In the genomic region with DNA sequence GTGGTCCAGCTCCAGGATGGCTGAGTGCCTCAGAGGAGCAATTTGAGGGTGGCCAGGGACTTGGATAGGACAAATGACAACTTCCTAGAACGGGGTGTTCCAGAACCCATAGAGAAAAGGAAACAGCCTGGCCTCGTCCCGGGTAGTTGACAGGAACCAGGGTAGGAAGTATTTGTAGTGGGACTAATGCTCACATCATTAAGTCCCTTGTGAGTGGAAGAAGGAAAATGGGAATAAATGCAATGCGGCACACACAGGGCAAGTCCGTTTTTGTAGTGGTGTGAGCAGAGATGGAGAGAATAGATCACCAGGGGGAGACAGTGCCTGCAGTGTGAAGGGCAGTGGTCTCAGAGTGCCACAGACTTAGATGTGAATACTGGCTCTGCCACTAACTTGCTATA, we compare ENCODE assay signal across 7 cellular contexts. TPM values are rescaled to one million over a fixed set of nuclear protein-coding genes. Genes with fewer than 3 reads are reported as not detected.
DNase-seq lines count a peak whose midpoint lies in the region; ATAC-seq and TF ChIP-seq lines count a peak whose summit lies in the region.

No MANE protein-coding gene starts in this region.

- POLR2A ChIA-PET in naive thymus-derived CD8-positive, alpha-beta T cell (lab: Charles Lee), result no interaction called here

- no peak for TF ChIP-seq POLR2A in NB4 (IDR thresholded peaks at IDR 0.05; ENCODE audit: extremely low read depth, insufficient read length)

- TF ChIP-seq CTCF in GM12875 (IDR thresholded peaks at IDR 0.05; ENCODE audit: borderline replicate concordance, insufficient read depth, low read depth, low read length), result peak; percentile 35; the same call in 1 of the 2 replicates
- peak; percentile 52 for TF ChIP-seq CTCF in NB4 (IDR thresholded peaks at IDR 0.05; ENCODE audit: low read depth, low read length)
- peak in 41 of 56 donors; percentile 6 to 58 (median 30) for TF ChIP-seq CTCF in dorsolateral prefrontal cortex (IDR thresholded peaks at IDR 0.05 in 54 of 56, conservative IDR thresholded peaks at IDR 0.05 in 2 of 56; ENCODE audit: low read depth in 1 of 56, partially characterized antibody in 56 of 56)
- peak; percentile 60 for TF ChIP-seq CTCF in nephron progenitor cell (IDR thresholded peaks at IDR 0.05)

- H3K4me1 Mint-ChIP-seq in nephron progenitor cell, result peaks cover 7% of the 10 kb centered on the region
- H3K4me1 Mint-ChIP-seq in naive thymus-derived CD8-positive, alpha-beta T cell, result peaks cover 0 to 1% (median 0%) of the 10 kb centered on the region in 4 donors

- peak; percentile 78 for DNase-seq in NB4 (ENCODE audit: low read depth)
- no peak for DNase-seq in dorsolateral prefrontal cortex
- DNase-seq in nephron progenitor cell, result peak; percentile 40
- no peak for DNase-seq in naive thymus-derived CD8-positive, alpha-beta T cell
- DNase-seq in NCI-H524 treated with DMSO at 0.1 percent for 48 hours (lab: John Stamatoyannopoulos, UW), result no peak

- H3K27me3 Mint-ChIP-seq in nephron progenitor cell (ENCODE audit: low read depth, poor library complexity), result peaks cover under 1% of the 10 kb centered on the region
- H3K27me3 Mint-ChIP-seq in naive thymus-derived CD8-positive, alpha-beta T cell, result peaks cover 0 to 8% (median 1%) of the 10 kb centered on the region in 5 donors

- no peaks in the 10 kb centered on the region for H3K9me3 Mint-ChIP-seq in nephron progenitor cell
- no peaks in the 10 kb centered on the region for H3K9me3 Mint-ChIP-seq in naive thymus-derived CD8-positive, alpha-beta T cell

- H3K4me3 ChIP-seq in GM12875 (ENCODE audit: low read depth, low read length), result no peak overlapping the region
- no peak overlapping the region for H3K4me3 ChIP-seq in NB4 (ENCODE audit: low read depth, low read length)
- no peak overlapping the region for H3K4me3 ChIP-seq in dorsolateral prefrontal cortex

- no peak overlapping the region for H3K4me3 Mint-ChIP-seq in nephron progenitor cell
- no peak overlapping the region for H3K4me3 Mint-ChIP-seq in naive thymus-derived CD8-positive, alpha-beta T cell

- H3K27me3 ChIP-seq in dorsolateral prefrontal cortex, result peaks cover 0 to 3% (median 0%) of the 10 kb centered on the region in 45 donors

- ATAC-seq in naive thymus-derived CD8-positive, alpha-beta T cell, result no peak
- no peak for ATAC-seq in GM18861 (IDR thresholded peaks at IDR 0.05; ENCODE audit: unreplicated experiment)

- intact Hi-C loops in dorsolateral prefrontal cortex (cut with DNase I), result loop anchor here (2.0 to 5.0 kb wide), 3 partner anchors 38 to 343 kb away; partner anchors contain the start of gene TSEN2 (in 1 of the 2)

- no peaks in the 10 kb centered on the region for H3K36me3 Mint-ChIP-seq in nephron progenitor cell (ENCODE audit: low read depth)
- H3K36me3 Mint-ChIP-seq in naive thymus-derived CD8-positive, alpha-beta T cell, result no peaks in the 10 kb centered on the region

- H3K27ac Mint-ChIP-seq in nephron progenitor cell, result no peak overlapping the region
- H3K27ac Mint-ChIP-seq in naive thymus-derived CD8-positive, alpha-beta T cell, result no peak overlapping the region

- H3K27ac ChIP-seq in dorsolateral prefrontal cortex, result no peak overlapping the region

RNA-seq across cellular contexts. Expression of gene TIMP4, which starts 19.6 kb away (rescaled TPM):
- 10 to 100 TPM in 2 of 120 experiments, 1 to 10 TPM in 116, under 1 TPM in 2; 0.64 to 11.3 (median 3.6) TPM for total RNA-seq in dorsolateral prefrontal cortex
- not detected for total RNA-seq in naive thymus-derived CD8-positive, alpha-beta T cell
- polyA plus RNA-seq in naive thymus-derived CD8-positive, alpha-beta T cell, result not detected

Comparison
In these comparisons a context has a peak if more than half of its experiments do, and no peak if none do; other contexts are left out.
1. DNase-seq: peak in NB4 (single experiment) and nephron progenitor cell (single experiment); none in dorsolateral prefrontal cortex (0 of 10), naive thymus-derived CD8-positive, alpha-beta T cell (0 of 10) and NCI-H524 treated with DMSO at 0.1 percent for 48 hours (single experiment).
2. Peak in every context shown above with its lines, with median percentiles within 50 percentile points of each other: CTCF ChIP-seq.